1 cellular context compared by ENCODE assay signal in the genomic region with DNA sequence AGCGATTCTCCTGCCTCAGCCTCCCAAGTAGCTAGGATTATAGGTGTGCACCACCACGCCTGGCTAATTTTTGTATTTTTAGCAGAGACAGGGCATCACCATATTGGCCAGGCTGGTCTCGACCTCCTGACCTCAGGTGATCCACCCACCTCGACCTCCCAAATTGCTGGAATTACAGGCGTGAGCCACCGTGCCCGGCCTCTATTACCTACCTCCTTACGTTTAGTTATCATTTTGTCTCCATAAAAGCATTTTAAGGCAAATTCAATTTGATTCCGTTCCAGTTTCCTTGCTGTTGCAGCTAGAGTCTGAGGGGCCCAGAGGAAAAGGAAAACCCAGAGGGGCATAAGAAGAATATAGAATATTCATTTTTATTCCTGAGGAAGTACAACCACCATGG.
TF ChIP-seq lines count a peak whose summit lies in the region.

No MANE protein-coding gene starts in this region.

TF ChIP-seq in GM23338, 12 proteins besides CTCF, POLR2A, EP300 and RAD21 (continued from another document):
- TF ChIP-seq, protein P1, sequence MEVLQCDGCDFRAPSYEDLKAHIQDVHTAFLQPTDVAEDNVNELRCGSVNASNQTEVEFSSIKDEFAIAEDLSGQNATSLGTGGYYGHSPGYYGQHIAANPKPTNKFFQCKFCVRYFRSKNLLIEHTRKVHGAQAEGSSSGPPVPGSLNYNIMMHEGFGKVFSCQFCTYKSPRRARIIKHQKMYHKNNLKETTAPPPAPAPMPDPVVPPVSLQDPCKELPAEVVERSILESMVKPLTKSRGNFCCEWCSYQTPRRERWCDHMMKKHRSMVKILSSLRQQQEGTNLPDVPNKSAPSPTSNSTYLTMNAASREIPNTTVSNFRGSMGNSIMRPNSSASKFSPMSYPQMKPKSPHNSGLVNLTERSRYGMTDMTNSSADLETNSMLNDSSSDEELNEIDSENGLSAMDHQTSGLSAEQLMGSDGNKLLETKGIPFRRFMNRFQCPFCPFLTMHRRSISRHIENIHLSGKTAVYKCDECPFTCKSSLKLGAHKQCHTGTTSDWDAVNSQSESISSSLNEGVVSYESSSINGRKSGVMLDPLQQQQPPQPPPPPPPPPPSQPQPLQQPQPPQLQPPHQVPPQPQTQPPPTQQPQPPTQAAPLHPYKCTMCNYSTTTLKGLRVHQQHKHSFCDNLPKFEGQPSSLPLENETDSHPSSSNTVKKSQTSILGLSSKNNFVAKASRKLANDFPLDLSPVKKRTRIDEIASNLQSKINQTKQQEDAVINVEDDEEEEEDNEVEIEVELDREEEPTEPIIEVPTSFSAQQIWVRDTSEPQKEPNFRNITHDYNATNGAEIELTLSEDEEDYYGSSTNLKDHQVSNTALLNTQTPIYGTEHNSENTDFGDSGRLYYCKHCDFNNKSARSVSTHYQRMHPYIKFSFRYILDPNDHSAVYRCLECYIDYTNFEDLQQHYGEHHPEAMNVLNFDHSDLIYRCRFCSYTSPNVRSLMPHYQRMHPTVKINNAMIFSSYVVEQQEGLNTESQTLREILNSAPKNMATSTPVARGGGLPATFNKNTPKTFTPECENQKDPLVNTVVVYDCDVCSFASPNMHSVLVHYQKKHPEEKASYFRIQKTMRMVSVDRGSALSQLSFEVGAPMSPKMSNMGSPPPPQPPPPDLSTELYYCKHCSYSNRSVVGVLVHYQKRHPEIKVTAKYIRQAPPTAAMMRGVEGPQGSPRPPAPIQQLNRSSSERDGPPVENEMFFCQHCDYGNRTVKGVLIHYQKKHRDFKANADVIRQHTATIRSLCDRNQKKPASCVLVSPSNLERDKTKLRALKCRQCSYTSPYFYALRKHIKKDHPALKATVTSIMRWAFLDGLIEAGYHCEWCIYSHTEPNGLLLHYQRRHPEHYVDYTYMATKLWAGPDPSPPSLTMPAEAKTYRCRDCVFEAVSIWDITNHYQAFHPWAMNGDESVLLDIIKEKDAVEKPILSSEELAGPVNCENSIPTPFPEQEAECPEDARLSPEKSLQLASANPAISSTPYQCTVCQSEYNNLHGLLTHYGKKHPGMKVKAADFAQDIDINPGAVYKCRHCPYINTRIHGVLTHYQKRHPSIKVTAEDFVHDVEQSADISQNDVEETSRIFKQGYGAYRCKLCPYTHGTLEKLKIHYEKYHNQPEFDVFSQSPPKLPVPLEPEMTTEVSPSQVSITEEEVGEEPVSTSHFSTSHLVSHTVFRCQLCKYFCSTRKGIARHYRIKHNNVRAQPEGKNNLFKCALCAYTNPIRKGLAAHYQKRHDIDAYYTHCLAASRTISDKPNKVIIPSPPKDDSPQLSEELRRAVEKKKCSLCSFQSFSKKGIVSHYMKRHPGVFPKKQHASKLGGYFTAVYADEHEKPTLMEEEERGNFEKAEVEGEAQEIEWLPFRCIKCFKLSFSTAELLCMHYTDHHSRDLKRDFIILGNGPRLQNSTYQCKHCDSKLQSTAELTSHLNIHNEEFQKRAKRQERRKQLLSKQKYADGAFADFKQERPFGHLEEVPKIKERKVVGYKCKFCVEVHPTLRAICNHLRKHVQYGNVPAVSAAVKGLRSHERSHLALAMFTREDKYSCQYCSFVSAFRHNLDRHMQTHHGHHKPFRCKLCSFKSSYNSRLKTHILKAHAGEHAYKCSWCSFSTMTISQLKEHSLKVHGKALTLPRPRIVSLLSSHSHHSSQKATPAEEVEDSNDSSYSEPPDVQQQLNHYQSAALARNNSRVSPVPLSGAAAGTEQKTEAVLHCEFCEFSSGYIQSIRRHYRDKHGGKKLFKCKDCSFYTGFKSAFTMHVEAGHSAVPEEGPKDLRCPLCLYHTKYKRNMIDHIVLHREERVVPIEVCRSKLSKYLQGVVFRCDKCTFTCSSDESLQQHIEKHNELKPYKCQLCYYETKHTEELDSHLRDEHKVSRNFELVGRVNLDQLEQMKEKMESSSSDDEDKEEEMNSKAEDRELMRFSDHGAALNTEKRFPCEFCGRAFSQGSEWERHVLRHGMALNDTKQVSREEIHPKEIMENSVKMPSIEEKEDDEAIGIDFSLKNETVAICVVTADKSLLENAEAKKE (CRISPR knock-in tag; IDR thresholded peaks at IDR 0.05) = no peak
- no peak for TF ChIP-seq JUNB (IDR thresholded peaks at IDR 0.05; ENCODE audit: unreplicated experiment)
